Comparison of ENCODE assay signal across 9 cellular contexts in the genomic region with DNA sequence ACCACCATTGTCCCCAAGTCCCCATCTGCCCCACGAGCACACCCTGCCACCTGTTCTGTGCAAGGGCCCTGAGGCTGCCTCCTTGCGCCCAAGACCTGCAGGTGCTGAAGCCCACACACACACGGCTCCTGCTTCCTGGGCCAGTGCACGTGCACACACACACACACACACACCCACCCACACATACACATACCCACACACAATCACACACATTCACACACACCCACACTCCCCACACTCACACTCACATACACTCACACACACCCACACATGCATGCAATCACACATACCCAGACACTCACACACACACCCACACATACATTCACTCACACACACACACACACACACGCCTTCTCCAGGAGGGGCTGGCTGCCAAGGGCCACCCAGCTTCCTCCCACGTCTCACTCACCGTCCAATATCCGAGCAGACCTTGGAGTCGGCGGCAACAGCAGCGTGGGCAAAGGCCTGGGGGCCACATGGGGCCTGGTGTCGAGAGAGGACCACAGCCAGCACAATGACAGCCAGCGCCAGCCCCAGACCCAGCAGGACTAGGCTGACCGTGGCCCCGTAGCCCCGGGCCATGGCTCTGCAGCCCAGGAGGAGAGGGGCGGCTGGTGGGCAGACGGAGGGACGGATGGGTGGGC. TPM values are rescaled to one million over a fixed set of nuclear protein-coding genes. Genes with fewer than 3 reads are reported as not detected.
A peak's percentile ranks its signal among the peaks of the same experiment; 100 is the strongest.
DNase-seq lines count a peak whose midpoint lies in the region; ATAC-seq, FAIRE-seq and TF ChIP-seq lines count a peak whose summit lies in the region.
"Had no signal": no experiment of that assay in that cellular context is flagged by ENCODE, and none has a peak within 500 bp of the region (broad histone marks: within the 10 kb centered on the region; RNA-seq: fewer than 3 reads in every experiment).

No MANE protein-coding gene starts in this region.

- H3K27ac Mint-ChIP-seq in activated CD4-positive, alpha-beta T cell treated with anti-CD3 and anti-CD28 coated beads, Interleukin-2, amount 10 ng/mL, durations not matched to agents 24 days and 14 days, result peak overlapping the region; percentile 17

- FAIRE-seq in K562 (lab: Jason Lieb, UNC) (no peak), HepG2 (lab: Jason Lieb, UNC) (no peak), D721Med (lab: Jason Lieb, UNC) (no peak)

- TF ChIP-seq RAD21 in K562 (CRISPR knock-in tag; conservative IDR thresholded peaks at IDR 0.05 in 1 of 2, IDR thresholded peaks at IDR 0.05 in 1 of 2) (no peak), HepG2 (CRISPR knock-in tag; IDR thresholded peaks at IDR 0.05) (no peak)

- H3K4me3 ChIP-seq in K562, result no peak overlapping the region
- peak overlapping the region in 2 of 3 experiments; percentile 49 to 68; a peak in 4 of 6 replicates for H3K4me3 ChIP-seq in HepG2 (replicated peaks in 1 of 3; ENCODE audit: insufficient read depth in 1 of 3, low read depth in 2 of 3, low read length in 3 of 3)
- peak overlapping the region; percentile 2 to 48 (median 14) for H3K4me3 ChIP-seq in tibial nerve

- intact Hi-C loops in activated CD4-positive, alpha-beta T cell treated with anti-CD3 and anti-CD28 coated beads, Interleukin-2, amount 10 ng/mL, durations not matched to agents 24 days and 14 days (cut with micrococcal nuclease), result loop anchor here (5.0 to 10.0 kb wide), 2 partner anchors 37 to 259 kb away; a partner anchor contains a TSS
- intact Hi-C loops in K562 (cut with micrococcal nuclease) (no loop called here), HepG2 (cut with micrococcal nuclease; ENCODE audit: unreplicated experiment) (loop anchor here (10.0 kb wide), 1 partner anchor 289 kb away; no protein-coding TSS in a partner anchor)

- in situ Hi-C loops in K562 (cut with MboI), result loop anchor here (5.0 kb wide), 1 partner anchor 47 kb away; no protein-coding TSS in a partner anchor
- in situ Hi-C loops in HepG2 (cut with HindIII; ENCODE audit: extremely low pct_ligation_motif_present, low pct_unique_long_range_greater_than_20kb), result no loop called here

- TF ChIP-seq EP300 in K562 (IDR thresholded peaks at IDR 0.05; ENCODE audit: low read length) (no peak), HepG2 (IDR thresholded peaks at IDR 0.05; ENCODE audit: low read depth in 2 of 2, low read length in 2 of 2) (no peak), HepG2 (CRISPR knock-in tag; IDR thresholded peaks at IDR 0.05; ENCODE audit: borderline replicate concordance) (no peak), tibial nerve (IDR thresholded peaks at IDR 0.05) (peak in 1 of 2 donors; percentile 9)

- no peaks in the 10 kb centered on the region for H3K79me2 ChIP-seq in K562 (ENCODE audit: control insufficient read depth, insufficient read depth, low read length)
- no peaks in the 10 kb centered on the region for H3K79me2 ChIP-seq in HepG2 (ENCODE audit: insufficient read depth, low read length)

- BruUV-seq in K562 (replicated peaks; lab: Mats Ljungman, UMichigan) (no TSS peak), HepG2 (replicated peaks; lab: Mats Ljungman, UMichigan) (no TSS peak)

- H3K9me3 Mint-ChIP-seq in activated CD4-positive, alpha-beta T cell treated with anti-CD3 and anti-CD28 coated beads, Interleukin-2, amount 10 ng/mL, durations not matched to agents 24 days and 14 days, result no peaks in the 10 kb centered on the region

- H3K9ac ChIP-seq in K562 (ENCODE audit: insufficient read depth in 1 of 2, low read depth in 2 of 2, low read length in 2 of 2), result no peak overlapping the region
- 0 out of 2 replicates have a peak overlapping the region, but pooled peaks have one; percentile 14 for H3K9ac ChIP-seq in HepG2 (ENCODE audit: insufficient read depth, low read depth, low read length)

- POLR2A ChIA-PET in K562 (lab: Yijun Ruan, JAX), result no interaction called here
- POLR2A ChIA-PET in HepG2 (lab: Yijun Ruan, JAX), result no interaction called here

- H3K4me2 ChIP-seq in K562 (ENCODE audit: insufficient read depth, low read length), result no peak overlapping the region
- peak overlapping the region; percentile 65 for H3K4me2 ChIP-seq in HepG2 (ENCODE audit: low read depth, low read length)

- H3K4me1 ChIP-seq in K562 (replicated peaks in 1 of 2; ENCODE audit: control insufficient read depth in 2 of 2, insufficient read depth in 2 of 2, low read length in 2 of 2) (peaks cover 0 to 29% of the 10 kb centered on the region in 2 experiments; a peak in 2 of 5 replicates), HepG2 (ENCODE audit: insufficient read depth, low read length) (peaks cover 56% of the 10 kb centered on the region), tibial nerve (peaks cover 0 to 55% (median 38%) of the 10 kb centered on the region in 4 donors)

- no peaks in the 10 kb centered on the region for H3K9me1 ChIP-seq in K562 (ENCODE audit: control insufficient read depth, insufficient read depth, low read length)

- no peak for TF ChIP-seq CTCF in K562 (IDR thresholded peaks at IDR 0.05 in 2 of 3, conservative IDR thresholded peaks at IDR 0.05 in 1 of 3; ENCODE audit: insufficient read depth in 2 of 3, low read depth in 1 of 3, low read length in 3 of 3)
- peak; percentile 30 for TF ChIP-seq CTCF in HepG2 (CRISPR knock-in tag; IDR thresholded peaks at IDR 0.05)
- no peak for TF ChIP-seq CTCF in tibial nerve (IDR thresholded peaks at IDR 0.05)
- TF ChIP-seq CTCF in D721Med (IDR thresholded peaks at IDR 0.05; ENCODE audit: insufficient read depth, missing control alignments), result no peak

- CTCF ChIA-PET in K562 (lab: Yijun Ruan, JAX; ENCODE audit: low intra/inter-chr PET ratio) (no interaction called here), HepG2 (lab: Yijun Ruan, JAX; ENCODE audit: low intra/inter-chr PET ratio, low total read pairs) (no interaction called here)

- H3K4me1 Mint-ChIP-seq in activated CD4-positive, alpha-beta T cell treated with anti-CD3 and anti-CD28 coated beads, Interleukin-2, amount 10 ng/mL, durations not matched to agents 24 days and 14 days, result peaks cover 34% of the 10 kb centered on the region

- no peak overlapping the region for H3K27ac ChIP-seq in K562 (ENCODE audit: extremely low read depth, low read depth, low read length)
- H3K27ac ChIP-seq in HepG2 (ENCODE audit: extremely low read length, insufficient read depth, low read length), result no peak overlapping the region
- peak overlapping the region; percentile 58 to 86 (median 64) for H3K27ac ChIP-seq in tibial nerve

- H2AFZ ChIP-seq in K562 (ENCODE audit: low read depth, low read length) (no peak overlapping the region), HepG2 (ENCODE audit: low read length) (no peak overlapping the region)

- H4K20me1 ChIP-seq in K562 (replicated peaks; ENCODE audit: control insufficient read depth, insufficient read depth, low read length) (no peaks in the 10 kb centered on the region), HepG2 (ENCODE audit: insufficient read depth, low read length) (no peaks in the 10 kb centered on the region)

- ATAC-seq in K562 (no peak), HepG2 (peak; percentile 60)

- DNase-seq in activated CD4-positive, alpha-beta T cell treated with anti-CD3 and anti-CD28 coated beads, Interleukin-2, amount 10 ng/mL, durations not matched to agents 24 days and 14 days, result no peak
- DNase-seq in activated CD4-positive, alpha-beta T cell treated with anti-CD3 and anti-CD28 coated beads, Interleukin-2, amount 50 U/mL, for 1 hour, result no peak
- DNase-seq in K562 (ENCODE audit: extremely low read depth in 1 of 4, low spot score in 3 of 4), result peak in 3 of 4 experiments; percentile 1 to 2 (median 2)
- no peak for DNase-seq in HepG2 (ENCODE audit: low spot score)
- DNase-seq in tibial nerve (ENCODE audit: low spot score in 2 of 2), result peak in 1 of 2 donors; percentile 14
- DNase-seq in D721Med (ENCODE audit: insufficient read length, low spot score), result no peak
- DNase-seq in NCI-H526 treated with DMSO at 0.1 percent for 48 hours (lab: John Stamatoyannopoulos, UW), result no peak
- no peak for DNase-seq in NCI-H187 treated with DMSO at 0.1 percent for 48 hours (lab: John Stamatoyannopoulos, UW)

- no peaks in the 10 kb centered on the region for H3K27me3 Mint-ChIP-seq in activated CD4-positive, alpha-beta T cell treated with anti-CD3 and anti-CD28 coated beads, Interleukin-2, amount 10 ng/mL, durations not matched to agents 24 days and 14 days

- H3K9me3 ChIP-seq in K562 (replicated peaks; ENCODE audit: control insufficient read depth, insufficient read depth, low read depth, low read length) (no peaks in the 10 kb centered on the region), HepG2 (ENCODE audit: low read length) (no peaks in the 10 kb centered on the region), tibial nerve (no peaks in the 10 kb centered on the region)

- 40% methylated on average over 9 of the region's 19 CpGs for WGBS in K562 (ENCODE audit: insufficient coverage, low coverage, missing lambda C conversion rate)
- 3% methylated on average over 15 of the region's 19 CpGs for WGBS in HepG2 (ENCODE audit: low lambda C conversion rate)
- WGBS in tibial nerve, 2 donors, result 22 to 30% methylated on average over 18 to 19 of the region's 19 CpGs

- H3K27me3 ChIP-seq in K562 (ENCODE audit: control insufficient read depth in 2 of 2, insufficient read depth in 2 of 2, low read length in 2 of 2), result no peaks in the 10 kb centered on the region
- H3K27me3 ChIP-seq in HepG2 (ENCODE audit: control insufficient read depth in 1 of 2, insufficient read depth in 2 of 2, low read length in 2 of 2), result no peaks in the 10 kb centered on the region
- H3K27me3 ChIP-seq in tibial nerve, result no peaks in the 10 kb centered on the region

- H3K36me3 ChIP-seq in K562 (ENCODE audit: control insufficient read depth, insufficient read depth, low read length), result no peaks in the 10 kb centered on the region
- H3K36me3 ChIP-seq in HepG2 (replicated peaks in 1 of 2; ENCODE audit: control insufficient read depth in 1 of 2, insufficient read depth in 2 of 2, low read length in 2 of 2), result no peaks in the 10 kb centered on the region
- no peaks in the 10 kb centered on the region for H3K36me3 ChIP-seq in tibial nerve

- peak overlapping the region; percentile 1 for H3K4me3 Mint-ChIP-seq in activated CD4-positive, alpha-beta T cell treated with anti-CD3 and anti-CD28 coated beads, Interleukin-2, amount 10 ng/mL, durations not matched to agents 24 days and 14 days

- H3K36me3 Mint-ChIP-seq in activated CD4-positive, alpha-beta T cell treated with anti-CD3 and anti-CD28 coated beads, Interleukin-2, amount 10 ng/mL, durations not matched to agents 24 days and 14 days (ENCODE audit: low read depth), result no peaks in the 10 kb centered on the region

- TF ChIP-seq POLR2A in K562 (conservative IDR thresholded peaks at IDR 0.05), result no peak
- no peak for TF ChIP-seq POLR2A in HepG2 (IDR thresholded peaks at IDR 0.05; ENCODE audit: insufficient read depth in 1 of 2, low read depth in 2 of 2, low read length in 2 of 2)
- TF ChIP-seq POLR2A in tibial nerve (IDR thresholded peaks at IDR 0.05), result no peak

RNA-seq across cellular contexts. Expression of a gene that starts 0.6 kb away (rescaled TPM):
- total RNA-seq in activated CD4-positive, alpha-beta T cell treated with anti-CD3 and anti-CD28 coated beads, Interleukin-2, amount 10 ng/mL, durations not matched to agents 24 days and 14 days, result 0.07 TPM in 1 of 2 replicates, not detected in the other
- 0.84 and 2.9 TPM in 2 replicates for total RNA-seq in K562 (2011; cell fraction: chromatin; rRNA removed; ENCODE audit: low replicate concordance)
- total RNA-seq in K562 (2011; cell fraction: nucleolus; rRNA removed), result 0.26 and 1.3 TPM in 2 replicates
- 0.44 and 0.84 TPM in 2 replicates for total RNA-seq in K562 (2011; cell fraction: nucleoplasm; rRNA removed)
- total RNA-seq in K562 (2014; rRNA removed) (0.16 TPM in 1 of 2 replicates, not detected in the other), K562 (2014; rRNA removed; fragmentation: Illumina TruSeq; extraction: Trizol) (not detected in 2 replicates), K562 (2015; rRNA removed; fragmentation: Illumina TruSeq; extraction: Trizol) (0.19 and 0.69 TPM in 2 replicates), K562 (2021) (0.18 and 0.81 TPM in 2 replicates), HepG2 (2016; rRNA removed; fragmentation: Illumina TruSeq; extraction: Trizol) (0.35 and 0.69 TPM in 2 replicates), tibial nerve (100 to 1,000 TPM in 1 of 4 donors, 10 to 100 TPM in 3; 35.8 to 156 (median 83.7) TPM)
- polyA plus RNA-seq in K562 (2011; rRNA removed) (0.07 and 0.26 TPM in 2 replicates), K562 (2014; fragmentation: Illumina TruSeq; extraction: Trizol) (0.46 and 0.58 TPM in 2 replicates), K562 (2014; fragmentation: Nextera tagmentation; extraction: Ambion mirVana) (not detected), K562 (2014; rRNA removed) (0.17 and 0.46 TPM in 2 replicates), HepG2 (2011; rRNA removed) (2.1 and 3.1 TPM in 2 replicates)
- 0.40 and 3.1 TPM in 2 replicates for polyA plus RNA-seq in K562 (2011; cell fraction: cytosol; rRNA removed)
- polyA plus RNA-seq in K562 (2011; cell fraction: nucleus; rRNA removed), result 3.7 and 14.6 TPM in 2 replicates
- 1.4 and 2.3 TPM in 2 replicates for polyA plus RNA-seq in K562 (2012)
- 0.42 TPM in 1 of 2 replicates, not detected in the other for polyA minus RNA-seq in K562 (2011; rRNA and poly(A)+ RNA removed)
- not detected in 2 replicates for polyA minus RNA-seq in K562 (2011; cell fraction: cytosol; rRNA and poly(A)+ RNA removed)
- 0.54 and 0.67 TPM in 2 replicates for polyA minus RNA-seq in K562 (2011; cell fraction: nucleus; rRNA and poly(A)+ RNA removed)
- total RNA-seq in HepG2 (2016; cell fraction: cytosol; rRNA removed; fragmentation: Illumina TruSeq; extraction: Trizol; ENCODE audit: low read depth), result not detected in 2 replicates
- 0.15 and 0.56 TPM in 2 replicates for total RNA-seq in HepG2 (2016; cell fraction: insoluble cytoplasmic fraction; rRNA removed; fragmentation: Illumina TruSeq; extraction: Trizol)
- total RNA-seq in HepG2 (2016; cell fraction: membrane; rRNA removed; fragmentation: Illumina TruSeq; extraction: Trizol), result 0.15 and 0.17 TPM in 2 replicates
- 0.34 and 0.96 TPM in 2 replicates for total RNA-seq in HepG2 (2016; cell fraction: nucleus; rRNA removed; fragmentation: Illumina TruSeq; extraction: Trizol)
- polyA plus RNA-seq in HepG2 (2011; cell fraction: cytosol; rRNA removed), result 2.3 and 3.5 TPM in 2 replicates
- 13.6 and 29.0 TPM in 2 replicates for polyA plus RNA-seq in HepG2 (2011; cell fraction: nucleus; rRNA removed)
- polyA plus RNA-seq in HepG2 (2012), result 0.55 and 1.0 TPM in 2 replicates
- 0.11 and 0.16 TPM in 2 replicates for polyA plus RNA-seq in HepG2 (2016; cell fraction: cytosol; fragmentation: Illumina TruSeq; extraction: Trizol; ENCODE audit: low read depth)
- polyA plus RNA-seq in HepG2 (2016; cell fraction: insoluble cytoplasmic fraction; fragmentation: Illumina TruSeq; extraction: Trizol; ENCODE audit: low read depth), result 0.19 TPM in 1 of 2 replicates, not detected in the other
- 0.35 TPM in 1 of 2 replicates, not detected in the other for polyA plus RNA-seq in HepG2 (2016; cell fraction: membrane; fragmentation: Illumina TruSeq; extraction: Trizol; ENCODE audit: low read depth)
- 2.3 and 3.8 TPM in 2 replicates for polyA plus RNA-seq in HepG2 (2016; cell fraction: nucleus; fragmentation: Illumina TruSeq; extraction: Trizol; ENCODE audit: insufficient read depth, low read depth)
- 0.42 and 7.4 TPM in 2 replicates for polyA minus RNA-seq in HepG2 (2011; rRNA and poly(A)+ RNA removed; ENCODE audit: low replicate concordance)
- 1.7 and 1.8 TPM in 2 replicates for polyA minus RNA-seq in HepG2 (2011; cell fraction: cytosol; rRNA and poly(A)+ RNA removed)
- 2.4 and 3.9 TPM in 2 replicates for polyA minus RNA-seq in HepG2 (2011; cell fraction: nucleus; rRNA and poly(A)+ RNA removed)
- total RNA-seq: M059J had no signal

RNA-seq across cellular contexts. Expression of a gene that starts 26.4 kb away (rescaled TPM):
- 37.2 and 41.9 TPM in 2 replicates for total RNA-seq in activated CD4-positive, alpha-beta T cell treated with anti-CD3 and anti-CD28 coated beads, Interleukin-2, amount 10 ng/mL, durations not matched to agents 24 days and 14 days
- 26.8 and 55.2 TPM in 2 replicates for total RNA-seq in K562 (2011; cell fraction: chromatin; rRNA removed; ENCODE audit: low replicate concordance)
- 14.2 and 18.8 TPM in 2 replicates for total RNA-seq in K562 (2011; cell fraction: nucleolus; rRNA removed)
- 20.5 and 27.3 TPM in 2 replicates for total RNA-seq in K562 (2011; cell fraction: nucleoplasm; rRNA removed)
- total RNA-seq in K562 (2014; rRNA removed) (11.5 and 15.4 TPM in 2 replicates), K562 (2014; rRNA removed; fragmentation: Illumina TruSeq; extraction: Trizol) (17.6 and 19.4 TPM in 2 replicates), K562 (2015; rRNA removed; fragmentation: Illumina TruSeq; extraction: Trizol) (19.2 and 20.3 TPM in 2 replicates), K562 (2021) (26.0 and 27.9 TPM in 2 replicates), HepG2 (2016; rRNA removed; fragmentation: Illumina TruSeq; extraction: Trizol) (30.3 and 40.2 TPM in 2 replicates), tibial nerve (10 to 100 TPM; 42.2 to 45.1 (median 43.6) TPM)
- polyA plus RNA-seq in K562 (2011; rRNA removed) (13.0 and 15.8 TPM in 2 replicates), K562 (2014; fragmentation: Illumina TruSeq; extraction: Trizol) (11.7 and 14.5 TPM in 2 replicates), K562 (2014; fragmentation: Nextera tagmentation; extraction: Ambion mirVana) (1 to 10 TPM; 1.4 to 2.6 TPM), K562 (2014; rRNA removed) (9.1 and 9.8 TPM in 2 replicates), HepG2 (2011; rRNA removed) (14.1 and 16.9 TPM in 2 replicates)
- polyA plus RNA-seq in K562 (2011; cell fraction: cytosol; rRNA removed), result 9.1 and 9.5 TPM in 2 replicates
- polyA plus RNA-seq in K562 (2011; cell fraction: nucleus; rRNA removed), result 15.3 and 16.7 TPM in 2 replicates
- 11.1 and 12.7 TPM in 2 replicates for polyA plus RNA-seq in K562 (2012)
- 35.3 and 44.3 TPM in 2 replicates for polyA minus RNA-seq in K562 (2011; rRNA and poly(A)+ RNA removed)
- polyA minus RNA-seq in K562 (2011; cell fraction: cytosol; rRNA and poly(A)+ RNA removed), result 14.5 and 16.0 TPM in 2 replicates
- 11.0 and 24.5 TPM in 2 replicates for polyA minus RNA-seq in K562 (2011; cell fraction: nucleus; rRNA and poly(A)+ RNA removed)
- total RNA-seq in HepG2 (2016; cell fraction: cytosol; rRNA removed; fragmentation: Illumina TruSeq; extraction: Trizol; ENCODE audit: low read depth), result 12.7 and 19.1 TPM in 2 replicates
- 29.7 and 36.7 TPM in 2 replicates for total RNA-seq in HepG2 (2016; cell fraction: insoluble cytoplasmic fraction; rRNA removed; fragmentation: Illumina TruSeq; extraction: Trizol)
- 23.5 and 24.7 TPM in 2 replicates for total RNA-seq in HepG2 (2016; cell fraction: membrane; rRNA removed; fragmentation: Illumina TruSeq; extraction: Trizol)
- total RNA-seq in HepG2 (2016; cell fraction: nucleus; rRNA removed; fragmentation: Illumina TruSeq; extraction: Trizol), result 33.2 and 38.0 TPM in 2 replicates
- polyA plus RNA-seq in HepG2 (2011; cell fraction: cytosol; rRNA removed), result 12.5 and 14.6 TPM in 2 replicates
- polyA plus RNA-seq in HepG2 (2011; cell fraction: nucleus; rRNA removed), result 19.0 TPM in 2 replicates
- polyA plus RNA-seq in HepG2 (2012), result 20.4 and 20.6 TPM in 2 replicates
- polyA plus RNA-seq in HepG2 (2016; cell fraction: cytosol; fragmentation: Illumina TruSeq; extraction: Trizol; ENCODE audit: low read depth), result 1.7 and 1.8 TPM in 2 replicates
- polyA plus RNA-seq in HepG2 (2016; cell fraction: insoluble cytoplasmic fraction; fragmentation: Illumina TruSeq; extraction: Trizol; ENCODE audit: low read depth), result 19.1 and 20.8 TPM in 2 replicates
- polyA plus RNA-seq in HepG2 (2016; cell fraction: membrane; fragmentation: Illumina TruSeq; extraction: Trizol; ENCODE audit: low read depth), result 5.1 and 5.2 TPM in 2 replicates
- polyA plus RNA-seq in HepG2 (2016; cell fraction: nucleus; fragmentation: Illumina TruSeq; extraction: Trizol; ENCODE audit: insufficient read depth, low read depth), result 22.8 and 26.2 TPM in 2 replicates
- polyA minus RNA-seq in HepG2 (2011; rRNA and poly(A)+ RNA removed; ENCODE audit: low replicate concordance), result 22.4 and 26.6 TPM in 2 replicates
- polyA minus RNA-seq in HepG2 (2011; cell fraction: cytosol; rRNA and poly(A)+ RNA removed), result 16.9 and 23.3 TPM in 2 replicates
- 43.5 and 49.4 TPM in 2 replicates for polyA minus RNA-seq in HepG2 (2011; cell fraction: nucleus; rRNA and poly(A)+ RNA removed)

Comparison
In these comparisons a context has a peak if more than half of its experiments do, and no peak if none do; other contexts are left out.
1. DNase-seq: peak in K562 (3 of 4); none in activated CD4-positive, alpha-beta T cell treated with anti-CD3 and anti-CD28 coated beads, Interleukin-2, amount 10 ng/mL, durations not matched to agents 24 days and 14 days (single experiment), activated CD4-positive, alpha-beta T cell treated with anti-CD3 and anti-CD28 coated beads, Interleukin-2, amount 50 U/mL, for 1 hour (single experiment), HepG2 (single experiment), D721Med (single experiment), NCI-H526 treated with DMSO at 0.1 percent for 48 hours (single experiment) and NCI-H187 treated with DMSO at 0.1 percent for 48 hours (single experiment).
2. H3K27ac ChIP-seq: peak in tibial nerve (4 of 4); none in K562 (single experiment) and HepG2 (single experiment).
3. RNA of a gene that starts 0.6 kb away (total RNA-seq): 35.8 to 156 TPM in tibial nerve; 0.15 to 0.96 TPM in HepG2, 0.16 to 2.9 TPM in K562 and 0.07 TPM in activated CD4-positive, alpha-beta T cell treated with anti-CD3 and anti-CD28 coated beads, Interleukin-2, amount 10 ng/mL, durations not matched to agents 24 days and 14 days; every median in the first group is over 4 times any median in the second.